In the genomic region with DNA sequence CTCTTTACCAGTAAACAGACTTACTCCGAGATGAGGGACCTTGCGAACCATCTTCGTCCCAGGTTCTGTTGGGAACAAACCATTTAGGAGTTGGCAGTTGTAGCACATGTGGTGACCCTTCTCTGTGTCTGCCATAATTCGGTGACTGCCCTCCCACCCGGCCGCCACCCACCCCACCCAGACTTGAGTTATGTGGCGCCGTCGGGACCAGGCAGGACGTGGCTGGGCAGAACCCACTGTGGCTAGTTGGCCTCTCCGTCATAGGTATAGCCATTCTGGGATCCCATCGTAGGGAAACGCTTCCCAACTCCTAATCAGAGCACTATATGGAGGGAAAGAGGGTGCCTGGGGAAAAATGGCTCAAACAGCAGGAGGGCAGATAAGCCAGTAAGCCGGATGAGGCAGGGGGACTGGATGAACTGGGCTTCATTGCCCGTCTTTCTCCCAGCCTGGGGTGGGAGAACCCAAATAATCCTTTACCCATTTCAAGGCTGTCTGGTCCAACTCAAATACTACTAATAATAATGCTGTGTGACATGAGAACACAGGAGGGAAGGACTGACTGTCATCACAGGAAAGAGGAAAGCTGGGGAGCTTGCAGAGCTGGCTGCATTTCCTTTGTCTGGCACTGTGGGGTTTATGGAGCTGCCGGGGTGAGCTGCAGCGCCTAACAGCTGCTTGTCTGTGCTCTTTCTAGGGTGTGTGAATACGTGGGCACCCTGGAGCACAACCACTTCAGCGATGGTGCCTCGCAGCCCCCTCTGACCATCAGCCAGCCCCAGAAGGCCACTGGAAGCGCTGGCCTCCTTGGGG, we compare ENCODE assay signal across 16 cellular contexts.
DNase-seq lines count a peak whose midpoint lies in the region; ATAC-seq and TF ChIP-seq lines count a peak whose summit lies in the region.
"Had no signal": no experiment of that assay in that cellular context is flagged by ENCODE, and none has a peak within 500 bp of the region (broad histone marks: within the 10 kb centered on the region; RNA-seq: fewer than 3 reads in every experiment).

No MANE protein-coding gene starts in this region.

- no peak for TF ChIP-seq RAD21 in IMR-90 (IDR thresholded peaks at IDR 0.05; ENCODE audit: low read length)

- H3K56ac ChIP-seq in IMR-90 (ENCODE audit: extremely low read depth, insufficient read depth, low read length) = no peak overlapping the region

- ATAC-seq in IMR-90 (ENCODE audit: low read depth) (no peak), GM21717 (IDR thresholded peaks at IDR 0.05; ENCODE audit: unreplicated experiment) (no peak), HG03108 (IDR thresholded peaks at IDR 0.05; ENCODE audit: unreplicated experiment) (no peak), HG03342 (IDR thresholded peaks at IDR 0.05; ENCODE audit: unreplicated experiment) (no peak)

- no peak for TF ChIP-seq CTCF in A673 (conservative IDR thresholded peaks at IDR 0.05; ENCODE audit: low read depth, low read length)
- no peak for TF ChIP-seq CTCF in IMR-90 (conservative IDR thresholded peaks at IDR 0.05; ENCODE audit: low read depth, low read length)
- no peak for TF ChIP-seq CTCF in choroid plexus epithelial cell (conservative IDR thresholded peaks at IDR 0.05; ENCODE audit: low read depth, low read length)

- H3K4me1 ChIP-seq in A673 (ENCODE audit: insufficient read depth, low read length, poor library complexity, severe bottlenecking) (no peaks in the 10 kb centered on the region), IMR-90 (ENCODE audit: control insufficient read depth, insufficient read depth, low read length) (no peaks in the 10 kb centered on the region), mesenchymal stem cell (ENCODE audit: control insufficient read depth, insufficient read depth, low read depth, low read length) (peaks cover 11% of the 10 kb centered on the region)
- H3K4me1 ChIP-seq: A549, Peyer's patch had no signal

- H4K91ac ChIP-seq in IMR-90 (ENCODE audit: insufficient read depth, low read depth, low read length) (no peak overlapping the region), mesenchymal stem cell (ENCODE audit: low read length) (no peak overlapping the region)

- no peak overlapping the region for H3K9ac ChIP-seq in IMR-90 (ENCODE audit: low read depth, low read length)
- no peak overlapping the region for H3K9ac ChIP-seq in mesenchymal stem cell (ENCODE audit: low read length)

- H3K9me3 ChIP-seq in A673 (ENCODE audit: low read depth, low read length, poor library complexity, severe bottlenecking) (no peaks in the 10 kb centered on the region), IMR-90 (ENCODE audit: control insufficient read depth, insufficient read depth, low read length) (no peaks in the 10 kb centered on the region), mesenchymal stem cell (ENCODE audit: control insufficient read depth, low read length) (no peaks in the 10 kb centered on the region)
- H3K9me3 ChIP-seq: A549, Peyer's patch had no signal

- 0 out of 2 replicates have a peak, but pooled peaks cover 4% of the 10 kb centered on the region for H3K9me1 ChIP-seq in IMR-90 (ENCODE audit: insufficient read depth, low read length)

- H2AK5ac ChIP-seq in IMR-90 (ENCODE audit: low read depth, low read length) (no peak overlapping the region; the same call in 1 of the 2 replicates), mesenchymal stem cell (ENCODE audit: low read length, severe bottlenecking) (peak overlapping the region; percentile 35)

- H3K18ac ChIP-seq in IMR-90 (ENCODE audit: low read depth, low read length) = no peak overlapping the region
- no peak overlapping the region for H3K18ac ChIP-seq in mesenchymal stem cell (ENCODE audit: low read depth in 1 of 2, low read length in 2 of 2)

- POLR2A ChIA-PET in A673 (lab: Charles Lee; ENCODE audit: low non-redundant PET) = no interaction called here
- POLR2A ChIA-PET in IMR-90 (lab: Charles Lee; ENCODE audit: unreplicated experiment) = no interaction called here

- DNase-seq in A673 (ENCODE audit: low spot score) (peak; percentile 23), IMR-90 (no peak), choroid plexus epithelial cell (ENCODE audit: low read depth) (peak; percentile 24), mesenchymal stem cell (no peak), NCI-H2227 (lab: John Stamatoyannopoulos, UW; ENCODE audit: unreplicated experiment) (no peak)
- DNase-seq: AML-193; CD4-positive, CD25-positive, alpha-beta regulatory T cell; NCI-H1436 treated with DMSO at 0.1 percent for 48 hours; NCI-H446 treated with DMSO at 0.1 percent for 48 hours; NCI-H774; Peyer's patch; SHP77 treated with DMSO at 0.1 percent for 48 hours had no signal

- H3K23ac ChIP-seq in IMR-90 (ENCODE audit: low read depth, low read length) = no peak overlapping the region
- no peak overlapping the region for H3K23ac ChIP-seq in mesenchymal stem cell (ENCODE audit: low read length in 2 of 2)

- no peak overlapping the region for H3K4me3 ChIP-seq in A673 (ENCODE audit: low read depth, low read length, poor library complexity, severe bottlenecking)
- no peak overlapping the region for H3K4me3 ChIP-seq in IMR-90 (ENCODE audit: insufficient read depth, low read depth, low read length)
- no peak overlapping the region for H3K4me3 ChIP-seq in choroid plexus epithelial cell (ENCODE audit: low read depth, low read length)
- H3K4me3 ChIP-seq in mesenchymal stem cell (ENCODE audit: insufficient read depth in 1 of 2, low read depth in 1 of 2, low read length in 2 of 2) = peak overlapping the region in 1 of 2 experiments; percentile 15
- H3K4me3 ChIP-seq: A549, Peyer's patch had no signal

- H3K4me2 ChIP-seq in IMR-90 (ENCODE audit: low read depth, low read length) = no peak overlapping the region
- no peak overlapping the region for H3K4me2 ChIP-seq in mesenchymal stem cell (ENCODE audit: low read length, poor library complexity, severe bottlenecking)
- H3K4me2 ChIP-seq: A549 had no signal

- no peak overlapping the region; the same call in 2 of the 3 replicates for H2BK15ac ChIP-seq in IMR-90 (ENCODE audit: low read depth, low read length)
- no peak overlapping the region for H2BK15ac ChIP-seq in mesenchymal stem cell (ENCODE audit: low read depth, poor library complexity, severe bottlenecking)

- CTCF ChIA-PET in A673 (lab: Charles Lee) (no interaction called here), IMR-90 (lab: Yijun Ruan, JAX) (no interaction called here)

- BruUV-seq in A673 (replicated peaks; lab: Mats Ljungman, UMichigan) = no TSS peak
- BruUV-seq in IMR-90 (replicated peaks; lab: Mats Ljungman, UMichigan) = no TSS peak

- H2AFZ ChIP-seq in IMR-90 (replicated peaks; ENCODE audit: low read length, poor library complexity) = peak overlapping the region; percentile 69
- H2AFZ ChIP-seq in mesenchymal stem cell (ENCODE audit: low read depth, low read length) = no peak overlapping the region

- peak overlapping the region; percentile 1; the same call in 1 of the 2 replicates for H2BK120ac ChIP-seq in IMR-90 (ENCODE audit: low read depth, low read length)
- H2BK120ac ChIP-seq in mesenchymal stem cell (ENCODE audit: low read depth, low read length) = no peak overlapping the region

- no peaks in the 10 kb centered on the region for H4K20me1 ChIP-seq in IMR-90 (ENCODE audit: insufficient read depth, low read length)

- H2BK5ac ChIP-seq in IMR-90 (ENCODE audit: low read depth, low read length, poor library complexity, severe bottlenecking) (no peak overlapping the region), mesenchymal stem cell (ENCODE audit: low read depth, low read length, poor library complexity, severe bottlenecking) (no peak overlapping the region)

- H3K14ac ChIP-seq in IMR-90 (replicated peaks; ENCODE audit: low read depth, low read length) (no peak overlapping the region), mesenchymal stem cell (ENCODE audit: low read length in 2 of 2) (no peak overlapping the region)

- intact Hi-C loops in A673 (cut with micrococcal nuclease; ENCODE audit: unreplicated experiment) (no loop called here), IMR-90 (cut with micrococcal nuclease) (no loop called here)

- H2BK12ac ChIP-seq in mesenchymal stem cell (ENCODE audit: low read length in 2 of 2) = no peak overlapping the region

- H2BK20ac ChIP-seq in IMR-90 (ENCODE audit: low read depth, low read length) = no peak overlapping the region

- 27% methylated on average over 3 of the region's 21 CpGs; no CpG with 5 or more reads in 1 of the 2 experiments for WGBS in IMR-90 (ENCODE audit: extremely low coverage in 2 of 2, insufficient read length in 1 of 2), 2 experiments
- WGBS in mesenchymal stem cell = 80% methylated on average over 20 of the region's 21 CpGs

- H4K8ac ChIP-seq in IMR-90 (ENCODE audit: low read depth in 2 of 2, low read length in 2 of 2) (no peak overlapping the region), mesenchymal stem cell (ENCODE audit: low read length) (no peak overlapping the region)

- no peak overlapping the region for H3K4ac ChIP-seq in IMR-90 (ENCODE audit: low read depth, low read length)
- H3K4ac ChIP-seq in mesenchymal stem cell (ENCODE audit: low read depth in 1 of 2, low read length in 2 of 2) = no peak overlapping the region

- dilution Hi-C loops in IMR-90 (cut with HindIII; ENCODE audit: low sequenced_read_pairs, unreplicated experiment) = no loop called here

- no peak for TF ChIP-seq POLR2A in IMR-90 (IDR thresholded peaks at IDR 0.05; ENCODE audit: low read depth, low read length)

- no peak overlapping the region for H3K27ac ChIP-seq in A673 (ENCODE audit: low read depth, low read length, poor library complexity, severe bottlenecking)
- no peak overlapping the region for H3K27ac ChIP-seq in IMR-90 (ENCODE audit: insufficient read depth, low read length)
- no peak overlapping the region for H3K27ac ChIP-seq in mesenchymal stem cell (ENCODE audit: low read length, poor library complexity, severe bottlenecking)
- H3K27ac ChIP-seq: A549, Peyer's patch had no signal

- no peak overlapping the region for H2AK9ac ChIP-seq in IMR-90 (replicated peaks; ENCODE audit: low read depth, low read length, poor library complexity)

- in situ Hi-C loops in IMR-90 (cut with MboI; ENCODE audit: low sequenced_read_pairs) = no loop called here

- H3K79me1 ChIP-seq in IMR-90 (ENCODE audit: low read depth in 1 of 2, low read length in 2 of 2) (no peaks in the 10 kb centered on the region), mesenchymal stem cell (replicated peaks; ENCODE audit: low read length, poor library complexity, severe bottlenecking) (no peaks in the 10 kb centered on the region)

- H3K36me3 ChIP-seq in A673 (ENCODE audit: insufficient read depth, low read length, poor library complexity, severe bottlenecking) (no peaks in the 10 kb centered on the region), IMR-90 (ENCODE audit: control insufficient read depth, insufficient read depth, low read length) (no peaks in the 10 kb centered on the region), mesenchymal stem cell (ENCODE audit: control insufficient read depth in 1 of 2, insufficient read depth in 2 of 2, low read depth in 1 of 2, low read length in 2 of 2) (peaks cover 0 to 5% of the 10 kb centered on the region in 2 experiments)
- H3K36me3 ChIP-seq: Peyer's patch had no signal

- H3K27me3 ChIP-seq in A673 (replicated peaks; ENCODE audit: insufficient read depth, low read depth, low read length, poor library complexity) (no peaks in the 10 kb centered on the region), IMR-90 (ENCODE audit: control insufficient read depth, insufficient read depth, low read length) (peaks cover 7% of the 10 kb centered on the region; the same call in 1 of the 2 replicates), mesenchymal stem cell (ENCODE audit: control insufficient read depth in 1 of 2, insufficient read depth in 1 of 2, low read length in 2 of 2) (no peaks in the 10 kb centered on the region)
- H3K27me3 ChIP-seq: Peyer's patch had no signal

- no peak overlapping the region for H4K5ac ChIP-seq in IMR-90 (ENCODE audit: low read depth, low read length)

Comparison
In these comparisons a context has a peak if more than half of its experiments do, and no peak if none do; other contexts are left out.
1. DNase-seq: peak in A673 (single experiment) and choroid plexus epithelial cell (single experiment); none in IMR-90 (single experiment), mesenchymal stem cell (single experiment) and NCI-H2227 (single experiment).